11 cellular contexts compared by ENCODE assay signal in genomic region chr6:138520463-138520862, GRCh38. TPM values are rescaled to one million over a fixed set of nuclear protein-coding genes. Genes with fewer than 3 reads are reported as not detected.
DNase-seq lines count a peak whose midpoint lies in the region; ATAC-seq and TF ChIP-seq lines count a peak whose summit lies in the region.
"Had no signal": no experiment of that assay in that cellular context is flagged by ENCODE, and none has a peak within 500 bp of the region (broad histone marks: within the 10 kb centered on the region; RNA-seq: fewer than 3 reads in every experiment).

No MANE protein-coding gene starts in this region.

- no peak overlapping the region for H3K9ac ChIP-seq in PC-3 (ENCODE audit: low read length)
- H3K9ac ChIP-seq: BLaER1 treated with 17β-estradiol and CSF1 and Interleukin-3, amounts not matched to agents 10 nM and 100 nM had no signal

- H3K27ac ChIP-seq in PC-3 (ENCODE audit: low read length), result no peak overlapping the region
- H3K27ac ChIP-seq: BLaER1 treated with 17β-estradiol and CSF1 and Interleukin-3, amounts not matched to agents 10 nM and 100 nM; SJCRH30 had no signal

- H3K36me3 Mint-ChIP-seq in stimulated activated naive B cell treated with anti-CD40 and anti-IgM and Interleukin-4, amounts not matched to agents 10 μg/mL and 1 μg/mL and 100 μg/mL, for 72 hours, result peaks cover 3% of the 10 kb centered on the region in 2 donors
- H3K36me3 Mint-ChIP-seq: naive thymus-derived CD8-positive, alpha-beta T cell had no signal

- H3K4me1 ChIP-seq in PC-3 (ENCODE audit: insufficient read depth, low read length), result no peaks in the 10 kb centered on the region
- H3K4me1 ChIP-seq: SJCRH30 had no signal

- H3K36me3 ChIP-seq in PC-3 (ENCODE audit: low read depth, low read length), result no peaks in the 10 kb centered on the region
- H3K36me3 ChIP-seq: SJCRH30 had no signal

- H3K27me3 Mint-ChIP-seq in stimulated activated naive B cell treated with anti-CD40 and anti-IgM and Interleukin-4, amounts not matched to agents 10 μg/mL and 1 μg/mL and 100 μg/mL, for 72 hours, result peaks cover 3 to 5% of the 10 kb centered on the region in 2 donors

- H3K9me3 ChIP-seq in PC-3 (ENCODE audit: low read length), result no peaks in the 10 kb centered on the region
- H3K9me3 ChIP-seq: SJCRH30 had no signal

- H3K4me3 Mint-ChIP-seq in stimulated activated naive B cell treated with anti-CD40 and anti-IgM and Interleukin-4, amounts not matched to agents 10 μg/mL and 1 μg/mL and 100 μg/mL, for 72 hours, result no peak overlapping the region
- H3K4me3 Mint-ChIP-seq: naive thymus-derived CD8-positive, alpha-beta T cell had no signal

- H3K79me2 ChIP-seq in PC-3 (ENCODE audit: low read length), result no peaks in the 10 kb centered on the region

- H3K9me3 Mint-ChIP-seq in stimulated activated naive B cell treated with anti-CD40 and anti-IgM and Interleukin-4, amounts not matched to agents 10 μg/mL and 1 μg/mL and 100 μg/mL, for 72 hours, result peaks cover 3 to 5% of the 10 kb centered on the region in 2 donors

- no peak overlapping the region for H3K4me3 ChIP-seq in PC-3 (ENCODE audit: low read length)
- H3K4me3 ChIP-seq in fibroblast of mammary gland (ENCODE audit: control insufficient read depth, low read depth, low read length), result no peak overlapping the region
- H3K4me3 ChIP-seq: BLaER1 treated with 17β-estradiol and CSF1 and Interleukin-3, amounts not matched to agents 10 nM and 100 nM; SJCRH30 had no signal

- peak; percentile 47; the same call in 1 of the 2 replicates for TF ChIP-seq CTCF in PC-3 (conservative IDR thresholded peaks at IDR 0.05; ENCODE audit: low read depth, low read length)
- peak; percentile 25 for TF ChIP-seq CTCF in fibroblast of mammary gland (conservative IDR thresholded peaks at IDR 0.05; ENCODE audit: control insufficient read depth, insufficient read depth, low read depth, low read length)

- H3K4me1 Mint-ChIP-seq in stimulated activated naive B cell treated with anti-CD40 and anti-IgM and Interleukin-4, amounts not matched to agents 10 μg/mL and 1 μg/mL and 100 μg/mL, for 72 hours, result peaks cover 8 to 9% of the 10 kb centered on the region in 2 donors

- POLR2A ChIA-PET in PC-3 (lab: Charles Lee; ENCODE audit: unreplicated experiment), result interaction anchor here (0.7 kb wide), 1 partner anchor 244 kb away, joined by 22 read pairs; no protein-coding TSS in a partner anchor

- intact Hi-C loops in PC-3 (cut with micrococcal nuclease) (no loop called here), posterior vena cava (cut with DNase I) (no loop called here)

- CTCF ChIA-PET in PC-3 (lab: Charles Lee), result no interaction called here

- no peaks in the 10 kb centered on the region for H3K27me3 ChIP-seq in PC-3 (ENCODE audit: low read length)
- H3K27me3 ChIP-seq: BLaER1 treated with 17β-estradiol and CSF1 and Interleukin-3, amounts not matched to agents 10 nM and 100 nM; SJCRH30 had no signal

- H3F3A ChIP-seq in PC-3 (ENCODE audit: low read length, unreplicated experiment), result no peaks in the 10 kb centered on the region

- no peaks in the 10 kb centered on the region for H4K20me1 ChIP-seq in PC-3 (ENCODE audit: low read length)
- H4K20me1 ChIP-seq: BLaER1 treated with 17β-estradiol and CSF1 and Interleukin-3, amounts not matched to agents 10 nM and 100 nM had no signal

- H3K9me2 ChIP-seq in PC-3 (replicated peaks; ENCODE audit: low read length), result no peaks in the 10 kb centered on the region

- no TSS peak for BruUV-seq in PC-3 (replicated peaks; lab: Mats Ljungman, UMichigan)

- peak; percentile 48 for ATAC-seq in PC-3
- ATAC-seq in stimulated activated naive B cell treated with anti-CD40 and anti-IgM and Interleukin-4, amounts not matched to agents 10 μg/mL and 1 μg/mL and 100 μg/mL, for 72 hours (replicated peaks), result peak; percentile 42 to 53
- ATAC-seq: naive thymus-derived CD8-positive, alpha-beta T cell had no signal

- DNase-seq in NCI-H748 (lab: John Stamatoyannopoulos, UW; ENCODE audit: unreplicated experiment), result peak; percentile 12
- DNase-seq in NCI-H748 treated with DMSO at 0.1 percent for 48 hours (lab: John Stamatoyannopoulos, UW), result no peak
- DNase-seq in PC-3, result peak; percentile 60
- DNase-seq in fibroblast of mammary gland (ENCODE audit: low read depth), result peak; percentile 38
- no peak for DNase-seq in stimulated activated naive B cell treated with anti-CD40 and anti-IgM and Interleukin-4, amounts not matched to agents 10 μg/mL and 1 μg/mL and 100 μg/mL, for 72 hours
- DNase-seq in posterior vena cava (ENCODE audit: low spot score), result no peak
- DNase-seq in midbrain (lab: John Stamatoyannopoulos, UW), result no peak
- DNase-seq in GDM1 (lab: John Stamatoyannopoulos, UW), result no peak

- H3K4me2 ChIP-seq in PC-3 (ENCODE audit: low read length), result no peak overlapping the region

- no peak overlapping the region for H3K27ac Mint-ChIP-seq in stimulated activated naive B cell treated with anti-CD40 and anti-IgM and Interleukin-4, amounts not matched to agents 10 μg/mL and 1 μg/mL and 100 μg/mL, for 72 hours
- H3K27ac Mint-ChIP-seq: naive thymus-derived CD8-positive, alpha-beta T cell had no signal

- no peak overlapping the region for H2AFZ ChIP-seq in PC-3 (ENCODE audit: low read length)

RNA-seq across cellular contexts. Expression of gene NHSL1, which starts 21.2 kb away (rescaled TPM):
- total RNA-seq in PC-3 (2014; rRNA removed), result 4.8 and 6.1 TPM in 2 replicates
- 10 to 100 TPM; 13.3 to 15.5 TPM for total RNA-seq in posterior vena cava

Comparison
In these comparisons a context has a peak if more than half of its experiments do, and no peak if none do; other contexts are left out.
1. DNase-seq: peak in NCI-H748 (single experiment), PC-3 (single experiment) and fibroblast of mammary gland (single experiment); none in NCI-H748 treated with DMSO at 0.1 percent for 48 hours (single experiment), stimulated activated naive B cell treated with anti-CD40 and anti-IgM and Interleukin-4, amounts not matched to agents 10 μg/mL and 1 μg/mL and 100 μg/mL, for 72 hours (single experiment), posterior vena cava (single experiment), midbrain (single experiment) and GDM1 (single experiment).